Comparison of ENCODE assay signal across 9 cellular contexts in genomic region chr14:104973215-104974145, GRCh38. TPM values are rescaled to one million over a fixed set of nuclear protein-coding genes. Genes with fewer than 3 reads are reported as not detected.
DNase-seq lines count a peak whose midpoint lies in the region; ATAC-seq, FAIRE-seq and TF ChIP-seq lines count a peak whose summit lies in the region.
"Had no signal": no experiment of that assay in that cellular context is flagged by ENCODE, and none has a peak within 500 bp of the region (broad histone marks: within the 10 kb centered on the region; RNA-seq: fewer than 3 reads in every experiment).

No MANE protein-coding gene starts in this region.

- H3K4me2 ChIP-seq in HepG2 (ENCODE audit: low read depth, low read length), result no peak overlapping the region

- H3K36me3 ChIP-seq in bronchial epithelial cell (ENCODE audit: control insufficient read depth, insufficient read depth, low read length) (peaks cover 2% of the 10 kb centered on the region), HepG2 (replicated peaks in 1 of 2; ENCODE audit: control insufficient read depth in 1 of 2, insufficient read depth in 2 of 2, low read length in 2 of 2) (no peaks in the 10 kb centered on the region), upper lobe of left lung (no peaks in the 10 kb centered on the region)

- H2AFZ ChIP-seq in HepG2 (ENCODE audit: low read length), result no peak overlapping the region

- no TSS peak for BruUV-seq in HepG2 (replicated peaks; lab: Mats Ljungman, UMichigan)

- 9% methylated on average over 9 of the region's 32 CpGs for WGBS in HepG2 (ENCODE audit: low lambda C conversion rate)
- 33 to 39% methylated on average over 11 to 21 of the region's 32 CpGs for WGBS in upper lobe of left lung, 2 donors

- H3K27me3 ChIP-seq in bronchial epithelial cell (ENCODE audit: control insufficient read depth, insufficient read depth, low read length), result no peaks in the 10 kb centered on the region
- peaks cover 17 to 84% of the 10 kb centered on the region in 2 experiments for H3K27me3 ChIP-seq in HepG2 (ENCODE audit: control insufficient read depth in 1 of 2, insufficient read depth in 2 of 2, low read length in 2 of 2)
- H3K27me3 ChIP-seq in upper lobe of left lung, result peaks cover 0 to 12% (median 6%) of the 10 kb centered on the region in 4 donors

- H3K9ac ChIP-seq in HepG2 (ENCODE audit: insufficient read depth, low read depth, low read length), result no peak overlapping the region

- POLR2A ChIA-PET in HepG2 (lab: Yijun Ruan, JAX), result interaction anchor here (0.8 kb wide), 2 partner anchors 47 to 72 kb away, joined by 3 read pairs; partner anchors contain the start of gene CDCA4

- TF ChIP-seq POLR2A in HepG2 (IDR thresholded peaks at IDR 0.05; ENCODE audit: insufficient read depth in 1 of 2, low read depth in 2 of 2, low read length in 2 of 2) (no peak), upper lobe of left lung (IDR thresholded peaks at IDR 0.05) (peak in 1 of 4 donors; percentile 20)

- peak; percentile 39 for DNase-seq in NCI-H1694 (lab: John Stamatoyannopoulos, UW)
- no peak for DNase-seq in NCI-H1694 treated with DMSO at 0.1 percent for 48 hours (lab: John Stamatoyannopoulos, UW)
- DNase-seq in bronchial epithelial cell (ENCODE audit: low read depth), result peak; percentile 97
- no peak for DNase-seq in HepG2 (ENCODE audit: low spot score)
- DNase-seq in upper lobe of left lung, result peak; percentile 85 to 89
- no peak for DNase-seq in NK-92 (lab: John Stamatoyannopoulos, UW; ENCODE audit: unreplicated experiment)
- no peak for DNase-seq in activated T-cell treated with anti-CD3 and anti-CD28 coated beads, Interleukin-2, amount 50 U/mL, for 1 hour
- DNase-seq in activated effector memory CD4-positive, alpha-beta T cell treated with Interleukin-2 at 50 U/mL for 16 hours, result no peak

- TF ChIP-seq RAD21 in HepG2 (CRISPR knock-in tag; IDR thresholded peaks at IDR 0.05), result no peak

- H3K4me3 ChIP-seq in bronchial epithelial cell (ENCODE audit: low read depth, low read length), result peak overlapping the region; percentile 2
- no peak overlapping the region for H3K4me3 ChIP-seq in HepG2 (replicated peaks in 1 of 3; ENCODE audit: insufficient read depth in 1 of 3, low read depth in 2 of 3, low read length in 3 of 3)
- peak overlapping the region in 1 of 4 donors; percentile 17 for H3K4me3 ChIP-seq in upper lobe of left lung

- TF ChIP-seq CTCF in bronchial epithelial cell (IDR thresholded peaks at IDR 0.05; ENCODE audit: insufficient read depth, low read length, severe bottlenecking) (no peak), HepG2 (CRISPR knock-in tag; IDR thresholded peaks at IDR 0.05) (no peak), upper lobe of left lung (IDR thresholded peaks at IDR 0.05) (no peak)

- intact Hi-C loops in HepG2 (cut with micrococcal nuclease; ENCODE audit: unreplicated experiment), result no loop called here

- in situ Hi-C loops in HepG2 (cut with HindIII; ENCODE audit: extremely low pct_ligation_motif_present, low pct_unique_long_range_greater_than_20kb), result loop anchor here (5.0 kb wide), 1 partner anchor 74 kb away; no protein-coding TSS in a partner anchor

- CTCF ChIA-PET in HepG2 (lab: Yijun Ruan, JAX; ENCODE audit: low intra/inter-chr PET ratio, low total read pairs), result interaction anchor here (1.9 kb wide), 1 partner anchor 72 kb away, joined by 6 read pairs; no protein-coding TSS in a partner anchor

- TF ChIP-seq EP300 in HepG2 (IDR thresholded peaks at IDR 0.05; ENCODE audit: low read depth in 2 of 2, low read length in 2 of 2) (no peak), HepG2 (CRISPR knock-in tag; IDR thresholded peaks at IDR 0.05; ENCODE audit: borderline replicate concordance) (no peak), upper lobe of left lung (IDR thresholded peaks at IDR 0.05) (peak in 2 of 4 donors; percentile 22 to 42)

- H3K27ac ChIP-seq in HepG2 (ENCODE audit: extremely low read length, insufficient read depth, low read length) (no peak overlapping the region), upper lobe of left lung (peak overlapping the region; percentile 85 to 94 (median 87))
- H3K27ac ChIP-seq: C4-2B had no signal

- no peak for ATAC-seq in HepG2
- ATAC-seq in upper lobe of left lung (ENCODE audit: low FRiP score in 2 of 2), result peak; percentile 79 to 83

- FAIRE-seq in bronchial epithelial cell (lab: Jason Lieb, UNC) (peak; percentile 89), HepG2 (lab: Jason Lieb, UNC) (no peak)

- no peaks in the 10 kb centered on the region for H4K20me1 ChIP-seq in HepG2 (ENCODE audit: insufficient read depth, low read length)

- H3K9me3 ChIP-seq in HepG2 (ENCODE audit: low read length) (no peaks in the 10 kb centered on the region), upper lobe of left lung (no peaks in the 10 kb centered on the region)

- peaks cover 35% of the 10 kb centered on the region for H3K4me1 ChIP-seq in HepG2 (ENCODE audit: insufficient read depth, low read length)
- peaks cover 74 to 86% (median 84%) of the 10 kb centered on the region in 4 donors for H3K4me1 ChIP-seq in upper lobe of left lung

- no peaks in the 10 kb centered on the region for H3K79me2 ChIP-seq in HepG2 (ENCODE audit: insufficient read depth, low read length)

RNA-seq across cellular contexts. Expression of gene AHNAK2, which starts 4.7 kb away (rescaled TPM):
- total RNA-seq in bronchial epithelial cell (367 and 620 TPM in 2 replicates), HepG2 (2016; rRNA removed; fragmentation: Illumina TruSeq; extraction: Trizol) (0.15 and 0.18 TPM in 2 replicates), upper lobe of left lung (10 to 100 TPM in 4 of 6 donors, 1 to 10 TPM in 2; 4.3 to 48.0 (median 12.9) TPM)
- total RNA-seq in HepG2 (2016; cell fraction: cytosol; rRNA removed; fragmentation: Illumina TruSeq; extraction: Trizol; ENCODE audit: low read depth), result not detected in 2 replicates
- total RNA-seq in HepG2 (2016; cell fraction: insoluble cytoplasmic fraction; rRNA removed; fragmentation: Illumina TruSeq; extraction: Trizol), result 0.10 and 0.11 TPM in 2 replicates
- 0.06 and 0.07 TPM in 2 replicates for total RNA-seq in HepG2 (2016; cell fraction: membrane; rRNA removed; fragmentation: Illumina TruSeq; extraction: Trizol)
- total RNA-seq in HepG2 (2016; cell fraction: nucleus; rRNA removed; fragmentation: Illumina TruSeq; extraction: Trizol), result 0.53 and 0.68 TPM in 2 replicates
- polyA plus RNA-seq in HepG2 (2011; rRNA removed), result 0.10 and 0.11 TPM in 2 replicates
- 0.08 and 0.09 TPM in 2 replicates for polyA plus RNA-seq in HepG2 (2011; cell fraction: cytosol; rRNA removed)
- polyA plus RNA-seq in HepG2 (2011; cell fraction: nucleus; rRNA removed), result 0.28 and 0.37 TPM in 2 replicates
- polyA plus RNA-seq in HepG2 (2012), result 0.04 TPM in 2 replicates
- not detected in 2 replicates for polyA plus RNA-seq in HepG2 (2016; cell fraction: cytosol; fragmentation: Illumina TruSeq; extraction: Trizol; ENCODE audit: low read depth)
- polyA plus RNA-seq in HepG2 (2016; cell fraction: insoluble cytoplasmic fraction; fragmentation: Illumina TruSeq; extraction: Trizol; ENCODE audit: low read depth), result 0.07 and 0.11 TPM in 2 replicates
- polyA plus RNA-seq in HepG2 (2016; cell fraction: membrane; fragmentation: Illumina TruSeq; extraction: Trizol; ENCODE audit: low read depth), result not detected in 2 replicates
- 0.57 and 0.65 TPM in 2 replicates for polyA plus RNA-seq in HepG2 (2016; cell fraction: nucleus; fragmentation: Illumina TruSeq; extraction: Trizol; ENCODE audit: insufficient read depth, low read depth)
- 0.34 and 31.9 TPM in 2 replicates for polyA minus RNA-seq in HepG2 (2011; rRNA and poly(A)+ RNA removed; ENCODE audit: low replicate concordance)
- 0.30 and 0.35 TPM in 2 replicates for polyA minus RNA-seq in HepG2 (2011; cell fraction: cytosol; rRNA and poly(A)+ RNA removed)
- polyA minus RNA-seq in HepG2 (2011; cell fraction: nucleus; rRNA and poly(A)+ RNA removed), result 0.39 and 0.62 TPM in 2 replicates

RNA-seq across cellular contexts. Expression of gene CLBA1, which starts 12.1 kb away (rescaled TPM):
- total RNA-seq in bronchial epithelial cell, result 8.4 and 14.1 TPM in 2 replicates
- total RNA-seq in HepG2 (2016; rRNA removed; fragmentation: Illumina TruSeq; extraction: Trizol), result 1.4 and 1.5 TPM in 2 replicates
- 0.44 and 0.71 TPM in 2 replicates for total RNA-seq in HepG2 (2016; cell fraction: cytosol; rRNA removed; fragmentation: Illumina TruSeq; extraction: Trizol; ENCODE audit: low read depth)
- 1.4 and 1.7 TPM in 2 replicates for total RNA-seq in HepG2 (2016; cell fraction: insoluble cytoplasmic fraction; rRNA removed; fragmentation: Illumina TruSeq; extraction: Trizol)
- 0.99 and 1.0 TPM in 2 replicates for total RNA-seq in HepG2 (2016; cell fraction: membrane; rRNA removed; fragmentation: Illumina TruSeq; extraction: Trizol)
- 1.7 and 2.1 TPM in 2 replicates for total RNA-seq in HepG2 (2016; cell fraction: nucleus; rRNA removed; fragmentation: Illumina TruSeq; extraction: Trizol)
- 1.2 and 1.3 TPM in 2 replicates for polyA plus RNA-seq in HepG2 (2011; rRNA removed)
- polyA plus RNA-seq in HepG2 (2011; cell fraction: cytosol; rRNA removed), result 0.75 and 0.95 TPM in 2 replicates
- polyA plus RNA-seq in HepG2 (2011; cell fraction: nucleus; rRNA removed), result 2.8 and 3.0 TPM in 2 replicates
- 0.49 and 0.51 TPM in 2 replicates for polyA plus RNA-seq in HepG2 (2012)
- polyA plus RNA-seq in HepG2 (2016; cell fraction: cytosol; fragmentation: Illumina TruSeq; extraction: Trizol; ENCODE audit: low read depth), result 0.28 and 0.33 TPM in 2 replicates
- 1.3 and 1.7 TPM in 2 replicates for polyA plus RNA-seq in HepG2 (2016; cell fraction: insoluble cytoplasmic fraction; fragmentation: Illumina TruSeq; extraction: Trizol; ENCODE audit: low read depth)
- polyA plus RNA-seq in HepG2 (2016; cell fraction: membrane; fragmentation: Illumina TruSeq; extraction: Trizol; ENCODE audit: low read depth), result 0.65 and 0.66 TPM in 2 replicates
- polyA plus RNA-seq in HepG2 (2016; cell fraction: nucleus; fragmentation: Illumina TruSeq; extraction: Trizol; ENCODE audit: insufficient read depth, low read depth), result 1.8 and 3.1 TPM in 2 replicates
- polyA minus RNA-seq in HepG2 (2011; rRNA and poly(A)+ RNA removed; ENCODE audit: low replicate concordance), result 0.44 and 7.1 TPM in 2 replicates
- polyA minus RNA-seq in HepG2 (2011; cell fraction: cytosol; rRNA and poly(A)+ RNA removed), result 1.1 TPM in 1 of 2 replicates, not detected in the other
- polyA minus RNA-seq in HepG2 (2011; cell fraction: nucleus; rRNA and poly(A)+ RNA removed), result 0.90 and 1.1 TPM in 2 replicates
- total RNA-seq in upper lobe of left lung, result 10 to 100 TPM; 11.1 to 44.0 (median 13.3) TPM

RNA-seq across cellular contexts. Expression of gene CDCA4, which starts 47.4 kb away (rescaled TPM):
- total RNA-seq in bronchial epithelial cell (35.5 and 50.8 TPM in 2 replicates), HepG2 (2016; rRNA removed; fragmentation: Illumina TruSeq; extraction: Trizol) (42.1 and 43.1 TPM in 2 replicates), upper lobe of left lung (10 to 100 TPM in 1 of 6 donors, 1 to 10 TPM in 4, under 1 TPM in 1; 0.89 to 10.3 (median 6.6) TPM)
- total RNA-seq in HepG2 (2016; cell fraction: cytosol; rRNA removed; fragmentation: Illumina TruSeq; extraction: Trizol; ENCODE audit: low read depth), result 9.0 and 12.4 TPM in 2 replicates
- 41.3 and 41.8 TPM in 2 replicates for total RNA-seq in HepG2 (2016; cell fraction: insoluble cytoplasmic fraction; rRNA removed; fragmentation: Illumina TruSeq; extraction: Trizol)
- total RNA-seq in HepG2 (2016; cell fraction: membrane; rRNA removed; fragmentation: Illumina TruSeq; extraction: Trizol), result 34.3 and 35.7 TPM in 2 replicates
- 19.4 and 21.5 TPM in 2 replicates for total RNA-seq in HepG2 (2016; cell fraction: nucleus; rRNA removed; fragmentation: Illumina TruSeq; extraction: Trizol)
- polyA plus RNA-seq in HepG2 (2011; rRNA removed), result 17.7 and 19.7 TPM in 2 replicates
- polyA plus RNA-seq in HepG2 (2011; cell fraction: cytosol; rRNA removed), result 13.7 and 20.7 TPM in 2 replicates
- polyA plus RNA-seq in HepG2 (2011; cell fraction: nucleus; rRNA removed), result 8.9 and 10.9 TPM in 2 replicates
- 11.9 and 18.4 TPM in 2 replicates for polyA plus RNA-seq in HepG2 (2012)
- 7.6 and 8.1 TPM in 2 replicates for polyA plus RNA-seq in HepG2 (2016; cell fraction: cytosol; fragmentation: Illumina TruSeq; extraction: Trizol; ENCODE audit: low read depth)
- 44.8 and 50.0 TPM in 2 replicates for polyA plus RNA-seq in HepG2 (2016; cell fraction: insoluble cytoplasmic fraction; fragmentation: Illumina TruSeq; extraction: Trizol; ENCODE audit: low read depth)
- 24.5 and 25.1 TPM in 2 replicates for polyA plus RNA-seq in HepG2 (2016; cell fraction: membrane; fragmentation: Illumina TruSeq; extraction: Trizol; ENCODE audit: low read depth)
- 33.7 and 34.8 TPM in 2 replicates for polyA plus RNA-seq in HepG2 (2016; cell fraction: nucleus; fragmentation: Illumina TruSeq; extraction: Trizol; ENCODE audit: insufficient read depth, low read depth)
- polyA minus RNA-seq in HepG2 (2011; rRNA and poly(A)+ RNA removed; ENCODE audit: low replicate concordance), result 30.0 and 31.4 TPM in 2 replicates
- 11.2 and 15.5 TPM in 2 replicates for polyA minus RNA-seq in HepG2 (2011; cell fraction: cytosol; rRNA and poly(A)+ RNA removed)
- 6.6 and 8.0 TPM in 2 replicates for polyA minus RNA-seq in HepG2 (2011; cell fraction: nucleus; rRNA and poly(A)+ RNA removed)

RNA-seq across cellular contexts. Expression of gene PLD4, which starts 48.8 kb away (rescaled TPM):
- total RNA-seq in bronchial epithelial cell, result not detected in 2 replicates
- total RNA-seq in HepG2 (2016; rRNA removed; fragmentation: Illumina TruSeq; extraction: Trizol), result not detected in 2 replicates
- total RNA-seq in HepG2 (2016; cell fraction: cytosol; rRNA removed; fragmentation: Illumina TruSeq; extraction: Trizol; ENCODE audit: low read depth), result not detected in 2 replicates
- not detected in 2 replicates for total RNA-seq in HepG2 (2016; cell fraction: insoluble cytoplasmic fraction; rRNA removed; fragmentation: Illumina TruSeq; extraction: Trizol)
- total RNA-seq in HepG2 (2016; cell fraction: membrane; rRNA removed; fragmentation: Illumina TruSeq; extraction: Trizol), result not detected in 2 replicates
- total RNA-seq in HepG2 (2016; cell fraction: nucleus; rRNA removed; fragmentation: Illumina TruSeq; extraction: Trizol), result not detected in 2 replicates
- not detected in 2 replicates for polyA plus RNA-seq in HepG2 (2011; rRNA removed)
- polyA plus RNA-seq in HepG2 (2011; cell fraction: cytosol; rRNA removed), result not detected in 2 replicates
- polyA plus RNA-seq in HepG2 (2011; cell fraction: nucleus; rRNA removed), result not detected in 2 replicates
- polyA plus RNA-seq in HepG2 (2012), result not detected in 2 replicates
- polyA plus RNA-seq in HepG2 (2016; cell fraction: cytosol; fragmentation: Illumina TruSeq; extraction: Trizol; ENCODE audit: low read depth), result not detected in 2 replicates
- polyA plus RNA-seq in HepG2 (2016; cell fraction: insoluble cytoplasmic fraction; fragmentation: Illumina TruSeq; extraction: Trizol; ENCODE audit: low read depth), result not detected in 2 replicates
- not detected in 2 replicates for polyA plus RNA-seq in HepG2 (2016; cell fraction: membrane; fragmentation: Illumina TruSeq; extraction: Trizol; ENCODE audit: low read depth)
- polyA plus RNA-seq in HepG2 (2016; cell fraction: nucleus; fragmentation: Illumina TruSeq; extraction: Trizol; ENCODE audit: insufficient read depth, low read depth), result not detected in 2 replicates
- polyA minus RNA-seq in HepG2 (2011; rRNA and poly(A)+ RNA removed; ENCODE audit: low replicate concordance), result 0.02 TPM in 1 of 2 replicates, not detected in the other
- not detected in 2 replicates for polyA minus RNA-seq in HepG2 (2011; cell fraction: cytosol; rRNA and poly(A)+ RNA removed)
- polyA minus RNA-seq in HepG2 (2011; cell fraction: nucleus; rRNA and poly(A)+ RNA removed), result not detected in 2 replicates
- 1 to 10 TPM in 2 of 6 donors, under 1 TPM in 1, not detected in 3; under 0.01 to 6.1 (median 2.5) TPM for total RNA-seq in upper lobe of left lung

Comparison
In these comparisons a context has a peak if more than half of its experiments do, and no peak if none do; other contexts are left out.
1. DNase-seq: peak in NCI-H1694 (single experiment), bronchial epithelial cell (single experiment) and upper lobe of left lung (2 of 2); none in NCI-H1694 treated with DMSO at 0.1 percent for 48 hours (single experiment), HepG2 (single experiment), NK-92 (single experiment), activated T-cell treated with anti-CD3 and anti-CD28 coated beads, Interleukin-2, amount 50 U/mL, for 1 hour (single experiment) and activated effector memory CD4-positive, alpha-beta T cell treated with Interleukin-2 at 50 U/mL for 16 hours (single experiment).